Comparison of ENCODE assay signal across 9 cellular contexts in genomic region chr12:15276088-15276698, GRCh38. TPM values are rescaled to one million over a fixed set of nuclear protein-coding genes. Genes with fewer than 3 reads are reported as not detected.
A peak's percentile ranks its signal among the peaks of the same experiment; 100 is the strongest.
DNase-seq lines count a peak whose midpoint lies in the region; ATAC-seq and TF ChIP-seq lines count a peak whose summit lies in the region.
"Had no signal": no experiment of that assay in that cellular context is flagged by ENCODE, and none has a peak within 500 bp of the region (broad histone marks: within the 10 kb centered on the region; RNA-seq: fewer than 3 reads in every experiment).

No MANE protein-coding gene starts in this region.

- no peaks in the 10 kb centered on the region for H3K36me3 Mint-ChIP-seq in mesothelial cell of epicardium
- H3K36me3 Mint-ChIP-seq: immature natural killer cell had no signal

- H3K4me3 Mint-ChIP-seq in mesothelial cell of epicardium = no peak overlapping the region
- H3K4me3 Mint-ChIP-seq: immature natural killer cell had no signal

- no peaks in the 10 kb centered on the region for H3K9me3 Mint-ChIP-seq in mesothelial cell of epicardium
- H3K9me3 Mint-ChIP-seq: immature natural killer cell had no signal

- no peak overlapping the region for H3K27ac Mint-ChIP-seq in mesothelial cell of epicardium
- H3K27ac Mint-ChIP-seq: immature natural killer cell had no signal

- H3K27me3 Mint-ChIP-seq in mesothelial cell of epicardium (ENCODE audit: low read depth) = no peaks in the 10 kb centered on the region

- H3K4me3 ChIP-seq in AG09309 (ENCODE audit: control insufficient read depth, low read depth, low read length) (no peak overlapping the region), GM12875 (ENCODE audit: low read depth, low read length) (no peak overlapping the region)

- ATAC-seq in GM21717 (IDR thresholded peaks at IDR 0.05; ENCODE audit: unreplicated experiment) (no peak), GM18505 (IDR thresholded peaks at IDR 0.05; ENCODE audit: unreplicated experiment) (no peak)

- no peak for DNase-seq in AG09309 (ENCODE audit: low read depth)
- DNase-seq in NCI-H460 (ENCODE audit: extremely low read depth, low read depth) = peak; percentile 29
- peak; percentile 5 to 45 for DNase-seq in dermis microvascular lymphatic vessel endothelial cell (ENCODE audit: low read depth in 2 of 2)
- no peak for DNase-seq in mesothelial cell of epicardium (ENCODE audit: low spot score in 2 of 2, unreplicated experiment in 2 of 2)
- no peak for DNase-seq in activated T-cell treated with anti-CD3 and anti-CD28 coated beads for 4 hours

- peak; percentile 59 for TF ChIP-seq CTCF in AG09309 (IDR thresholded peaks at IDR 0.05; ENCODE audit: control insufficient read depth, insufficient read depth, low read depth, low read length, missing control alignments)
- peak; percentile 38; the same call in 1 of the 2 replicates for TF ChIP-seq CTCF in GM12875 (IDR thresholded peaks at IDR 0.05; ENCODE audit: borderline replicate concordance, insufficient read depth, low read depth, low read length)
- TF ChIP-seq CTCF in mesothelial cell of epicardium (IDR thresholded peaks at IDR 0.05; ENCODE audit: unreplicated experiment) = peak; percentile 93

- no peak for TF ChIP-seq POLR2A in GM18505 (IDR thresholded peaks at IDR 0.05; ENCODE audit: borderline replicate concordance, extremely low read depth, insufficient read depth, insufficient read length)

- H3K4me1 Mint-ChIP-seq in mesothelial cell of epicardium = peaks cover 54% of the 10 kb centered on the region

RNA-seq across cellular contexts. Expression of gene PTPRO, which starts 46.1 kb away (rescaled TPM):
- not detected in 2 replicates for total RNA-seq in NCI-H460 (2014; rRNA removed; shearing (Covaris generic))
- 0.15 TPM in 1 of 2 replicates, not detected in the other for polyA plus RNA-seq in NCI-H460 (2014; cell fraction: nucleus; rRNA removed)
- total RNA-seq in dermis microvascular lymphatic vessel endothelial cell (under 0.01 TPM in 1 of 2 replicates, not detected in the other), mesothelial cell of epicardium (2.1 to 4.3 TPM (median 2.6 TPM) in 3 replicates)

RNA-seq across cellular contexts. Expression of gene RERG, which starts 55.0 kb away (rescaled TPM):
- not detected in 2 replicates for total RNA-seq in NCI-H460 (2014; rRNA removed; shearing (Covaris generic))
- not detected in 2 replicates for polyA plus RNA-seq in NCI-H460 (2014; cell fraction: nucleus; rRNA removed)
- not detected in 2 replicates for total RNA-seq in dermis microvascular lymphatic vessel endothelial cell
- 28.6 to 34.0 TPM (median 33.3 TPM) in 3 replicates for total RNA-seq in mesothelial cell of epicardium
- polyA plus RNA-seq: immature natural killer cell had no signal

Comparison
In these comparisons a context has a peak if more than half of its experiments do, and no peak if none do; other contexts are left out.
1. DNase-seq: peak in NCI-H460 (single experiment) and dermis microvascular lymphatic vessel endothelial cell (2 of 2); none in AG09309 (single experiment), mesothelial cell of epicardium (0 of 2) and activated T-cell treated with anti-CD3 and anti-CD28 coated beads for 4 hours (single experiment).
2. CTCF ChIP-seq: peak in every context shown above with its lines; median percentile 93 in mesothelial cell of epicardium; 59 in AG09309; 38 in GM12875.
3. RNA of gene RERG, which starts 55.0 kb away (total RNA-seq): 28.6 to 34.0 TPM in mesothelial cell of epicardium; not detected in NCI-H460 and not detected in dermis microvascular lymphatic vessel endothelial cell; every median in the first group is over 10 times any median in the second.